ENCODE assay signal across 23 cellular contexts in the genomic region with DNA sequence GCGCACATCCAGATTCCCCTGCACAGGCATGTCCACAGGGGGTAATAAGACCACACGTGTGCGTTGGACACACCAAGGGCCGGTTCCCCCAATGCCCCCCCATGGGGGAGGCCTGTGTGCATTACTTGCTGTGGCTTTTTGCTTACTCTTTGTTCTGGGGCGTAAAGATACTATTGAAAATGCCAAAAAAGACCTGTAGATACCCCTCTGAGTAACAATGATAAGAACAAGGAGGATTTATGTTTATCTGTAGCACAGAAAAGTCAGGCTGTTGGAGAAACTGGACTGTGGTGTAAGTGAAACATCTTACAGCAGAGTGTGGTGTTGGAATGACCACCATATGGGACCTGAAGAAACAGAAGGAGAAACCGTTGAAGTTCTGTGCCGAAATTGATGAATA.
"Had no signal": no experiment of that assay in that cellular context is flagged by ENCODE, and none has a peak within 500 bp of the region (broad histone marks: within the 10 kb centered on the region; RNA-seq: fewer than 3 reads in every experiment).

No MANE protein-coding gene starts in this region.

- H3K4me1 ChIP-seq: esophagus muscularis mucosa, lower lobe of right lung, neural progenitor cell, parathyroid adenoma, thyroid gland had no signal

- H3K36me3 ChIP-seq: lower lobe of right lung, neural progenitor cell, right lobe of liver, thyroid gland had no signal

- H3K27me3 ChIP-seq: esophagus muscularis mucosa, neural progenitor cell, right lobe of liver, stomach, thyroid gland had no signal

- H3K9me3 ChIP-seq: right lobe of liver, thyroid gland had no signal

- H2AFZ ChIP-seq: neural progenitor cell, parathyroid adenoma had no signal

- H3K4me3 ChIP-seq: esophagus muscularis mucosa, lower lobe of right lung, neural progenitor cell, smooth muscle cell, stomach, thyroid gland had no signal

- H3K4me2 ChIP-seq: neural progenitor cell, smooth muscle cell had no signal

- H3K9ac ChIP-seq: neural progenitor cell, parathyroid adenoma had no signal

- H3K4me3 Mint-ChIP-seq: dendritic cell treated with granulocyte-macrophage colony-stimulating factor and Interleukin-4, amounts not matched to agents 40 ng/mL and 50 ng/mL, for 4 days; endodermal cell; nephron; neural progenitor cell; stimulated activated effector memory CD8-positive, alpha-beta T cell treated with anti-CD3 and anti-CD28 coated beads, Interleukin-12 subunit alpha, Interleukin-12 subunit beta, amount 100 ng/mL, for 72 hours had no signal

- H3K27ac ChIP-seq: esophagus muscularis mucosa, lower lobe of right lung, neural progenitor cell, parathyroid adenoma, stomach, thyroid gland had no signal

- H3K27me3 Mint-ChIP-seq: dendritic cell treated with granulocyte-macrophage colony-stimulating factor and Interleukin-4, amounts not matched to agents 40 ng/mL and 50 ng/mL, for 4 days; naive B cell; progenitor cell of endocrine pancreas had no signal

- H3K9me3 Mint-ChIP-seq: stimulated activated effector memory CD8-positive, alpha-beta T cell treated with anti-CD3 and anti-CD28 coated beads, Interleukin-12 subunit alpha, Interleukin-12 subunit beta, amount 100 ng/mL, for 72 hours had no signal

- H3K27ac Mint-ChIP-seq: dendritic cell treated with granulocyte-macrophage colony-stimulating factor and Interleukin-4, amounts not matched to agents 40 ng/mL and 50 ng/mL, for 4 days; endodermal cell; nephron; neural progenitor cell; progenitor cell of endocrine pancreas had no signal

- ATAC-seq: left ventricle myocardium superior; lower lobe of right lung; stimulated activated effector memory CD8-positive, alpha-beta T cell treated with anti-CD3 and anti-CD28 coated beads, Interleukin-12 subunit alpha, Interleukin-12 subunit beta, amount 100 ng/mL, for 72 hours had no signal

- H3K4me1 Mint-ChIP-seq: neural progenitor cell had no signal

- DNase-seq: effector CD8-positive, alpha-beta T cell; left ventricle myocardium superior; lower lobe of right lung; naive B cell; right lobe of liver; stimulated activated CD4-positive, alpha-beta T cell treated with anti-CD3 and anti-CD28 coated beads, Interleukin-12 subunit alpha, Interleukin-12 subunit beta, amount 100 ng/mL, for 4 hours; stimulated activated CD4-positive, alpha-beta T cell treated with anti-CD3 and anti-CD28 coated beads, Interleukin-1b, Interleukin-23, amount 100 ng/mL, for 48 hours; stimulated activated CD4-positive, alpha-beta T cell treated with anti-CD3 and anti-CD28 coated beads, Interleukin-4, amount 100 ng/mL, for 1 hour; stimulated activated naive CD4-positive, alpha-beta T cell treated with Interleukin-2 at 50 U/mL for 16 hours; stomach; thyroid gland; trophoblast cell had no signal

- FAIRE-seq: colon, frontal cortex had no signal
